Comparison of ENCODE assay signal across 16 cellular contexts in genomic region chr1:48405400-48405799, GRCh38.
DNase-seq lines count a peak whose midpoint lies in the region; ATAC-seq and TF ChIP-seq lines count a peak whose summit lies in the region.
"Had no signal": no experiment of that assay in that cellular context is flagged by ENCODE, and none has a peak within 500 bp of the region (broad histone marks: within the 10 kb centered on the region; RNA-seq: fewer than 3 reads in every experiment).

No MANE protein-coding gene starts in this region.

- DNase-seq in GM04504 (ENCODE audit: low read depth): peak; percentile 7
- DNase-seq in astrocyte of the hippocampus (ENCODE audit: low read depth, low spot score): peak; percentile 41
- DNase-seq in right cardiac atrium: peak in 2 of 3 donors; percentile 25 to 76
- DNase-seq in stromal cell of bone marrow (ENCODE audit: low read depth): peak; percentile 12
- no peak for DNase-seq in NCI-H2171 treated with DMSO at 0.1 percent for 48 hours (lab: John Stamatoyannopoulos, UW)
- no peak for DNase-seq in nephron progenitor cell
- no peak for DNase-seq in CD4-positive, alpha-beta memory T cell
- no peak for DNase-seq in SW480 (ENCODE audit: low spot score)
- DNase-seq: COR-L47, KBM-7, NCI-H1092, NCI-H1694 treated with DMSO at 0.1 percent for 48 hours, NCI-H446, PC-3 had no signal

- no peak overlapping the region for H3K27ac Mint-ChIP-seq in nephron progenitor cell
- H3K27ac Mint-ChIP-seq in CD4-positive, alpha-beta memory T cell: no peak overlapping the region
- H3K27ac Mint-ChIP-seq: GM23338 had no signal

- POLR2A ChIA-PET in CD4-positive, alpha-beta memory T cell (lab: Charles Lee; ENCODE audit: partially characterized antibody): no interaction called here

- peaks cover 2% of the 10 kb centered on the region for H3K4me1 ChIP-seq in right cardiac atrium (ENCODE audit: control insufficient read depth, insufficient read depth, low read length)
- no peaks in the 10 kb centered on the region for H3K4me1 ChIP-seq in CD4-positive, alpha-beta memory T cell (ENCODE audit: insufficient read depth, low read length)

- intact Hi-C loops in right cardiac atrium (cut with DNase I): no loop called here
- intact Hi-C loops in CD4-positive, alpha-beta memory T cell (cut with micrococcal nuclease): no loop called here

- H3K27ac ChIP-seq in right cardiac atrium (ENCODE audit: low read length): no peak overlapping the region
- H3K27ac ChIP-seq in CD4-positive, alpha-beta memory T cell (ENCODE audit: low read depth, low read length): no peak overlapping the region
- H3K27ac ChIP-seq: C4-2B had no signal

- H3K4me3 ChIP-seq in right cardiac atrium (ENCODE audit: low read length): no peak overlapping the region
- no peak overlapping the region for H3K4me3 ChIP-seq in CD4-positive, alpha-beta memory T cell (ENCODE audit: low read length in 2 of 2)
- H3K4me3 ChIP-seq: GM23338 had no signal

- TF ChIP-seq CTCF in nephron progenitor cell (IDR thresholded peaks at IDR 0.05): no peak

- WGBS in right cardiac atrium: 57% methylated on average over 1 of the region's 1 CpG

- peak in 1 of 2 donors; percentile 69 for ATAC-seq in right cardiac atrium
- ATAC-seq: GM23338, PC-3 had no signal

- no peaks in the 10 kb centered on the region for H3K4me1 Mint-ChIP-seq in nephron progenitor cell
- no peaks in the 10 kb centered on the region for H3K4me1 Mint-ChIP-seq in CD4-positive, alpha-beta memory T cell

- no peak overlapping the region for H3K4me3 Mint-ChIP-seq in nephron progenitor cell
- no peak overlapping the region for H3K4me3 Mint-ChIP-seq in CD4-positive, alpha-beta memory T cell
- H3K4me3 Mint-ChIP-seq: GM23338 had no signal

- H3K9me3 ChIP-seq in right cardiac atrium (ENCODE audit: control insufficient read depth, low read length): no peaks in the 10 kb centered on the region
- no peaks in the 10 kb centered on the region for H3K9me3 ChIP-seq in CD4-positive, alpha-beta memory T cell (ENCODE audit: control insufficient read depth in 1 of 2, low read length in 2 of 2)

- CTCF ChIA-PET in CD4-positive, alpha-beta memory T cell (lab: Charles Lee; ENCODE audit: partially characterized antibody): no interaction called here

- H3K36me3 Mint-ChIP-seq in nephron progenitor cell (ENCODE audit: low read depth): peaks cover 20% of the 10 kb centered on the region
- H3K36me3 Mint-ChIP-seq in CD4-positive, alpha-beta memory T cell: no peaks in the 10 kb centered on the region

- no peaks in the 10 kb centered on the region for H3K27me3 Mint-ChIP-seq in nephron progenitor cell (ENCODE audit: low read depth, poor library complexity)
- H3K27me3 Mint-ChIP-seq in CD4-positive, alpha-beta memory T cell: no peaks in the 10 kb centered on the region

- H3K27me3 ChIP-seq in right cardiac atrium (ENCODE audit: control insufficient read depth, insufficient read depth): no peaks in the 10 kb centered on the region
- no peaks in the 10 kb centered on the region for H3K27me3 ChIP-seq in CD4-positive, alpha-beta memory T cell (ENCODE audit: insufficient read depth, low read length)

- H3K9me3 Mint-ChIP-seq in nephron progenitor cell: peaks cover 16% of the 10 kb centered on the region
- H3K9me3 Mint-ChIP-seq in CD4-positive, alpha-beta memory T cell: peaks cover 0 to 2% (median 0%) of the 10 kb centered on the region in 8 donors
- H3K9me3 Mint-ChIP-seq: GM23338 had no signal

- no peaks in the 10 kb centered on the region for H3K36me3 ChIP-seq in CD4-positive, alpha-beta memory T cell (ENCODE audit: insufficient read depth, low read length)

Comparison
In these comparisons a context has a peak if more than half of its experiments do, and no peak if none do; other contexts are left out.
1. DNase-seq: peak in GM04504 (single experiment), astrocyte of the hippocampus (single experiment), right cardiac atrium (2 of 3) and stromal cell of bone marrow (single experiment); none in NCI-H2171 treated with DMSO at 0.1 percent for 48 hours (single experiment), nephron progenitor cell (single experiment), CD4-positive, alpha-beta memory T cell (0 of 5) and SW480 (single experiment).